8 cellular contexts compared by ENCODE assay signal in the genomic region with DNA sequence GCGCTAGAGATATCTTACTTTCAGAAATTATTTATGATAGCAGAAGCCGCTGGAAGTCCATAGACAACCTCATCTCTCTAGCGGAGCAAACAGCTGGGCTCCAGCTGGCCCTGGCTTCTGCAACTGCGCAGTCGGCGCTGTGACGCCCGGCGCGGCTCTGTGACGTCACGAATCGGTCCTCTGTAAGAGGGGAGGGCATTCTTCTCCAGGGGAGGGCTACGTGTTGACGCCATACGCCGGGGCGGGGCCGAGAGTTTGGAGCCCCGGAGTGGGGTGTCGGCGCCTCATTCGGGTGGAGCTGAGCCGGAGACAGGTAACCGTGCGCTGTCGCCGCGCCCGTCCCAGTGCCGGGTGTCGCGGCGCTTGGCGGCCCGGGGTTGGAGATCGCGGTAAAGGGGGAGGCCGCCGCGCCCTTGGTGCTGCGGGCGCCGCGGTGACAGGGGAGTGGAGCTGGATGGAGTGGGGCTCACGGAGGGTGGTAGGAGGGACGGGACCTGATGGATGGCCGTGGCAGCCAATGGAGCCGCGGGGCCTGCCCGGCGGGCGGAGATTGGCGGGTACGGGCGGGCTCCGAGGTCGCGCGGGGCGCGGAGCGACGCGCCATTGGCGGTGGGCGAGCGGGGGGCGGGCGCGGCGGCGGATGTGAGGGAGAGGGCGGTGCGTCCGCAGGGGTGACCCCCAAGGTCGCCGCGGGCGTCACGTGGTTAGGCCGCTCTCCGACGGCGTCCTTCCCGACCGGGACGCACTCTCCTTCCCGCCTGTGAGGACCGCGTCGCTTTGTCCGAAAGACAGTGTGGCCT. TPM values are rescaled to one million over a fixed set of nuclear protein-coding genes. Genes with fewer than 3 reads are reported as not detected.
DNase-seq lines count a peak whose midpoint lies in the region; ATAC-seq and TF ChIP-seq lines count a peak whose summit lies in the region.

A gene (plus strand): TSS at position 287 of the 800 bp plus-strand sequence. CDS start 17,717 bp downstream, outside the sequence.

- no peaks in the 10 kb centered on the region for H3K27me3 Mint-ChIP-seq in activated naive CD4-positive, alpha-beta T cell treated with anti-CD3 and anti-CD28 coated beads, Interleukin-2, amount 50 U/mL, for 24 hours

- no peak for TF ChIP-seq CTCF in GM06990 (IDR thresholded peaks at IDR 0.05; ENCODE audit: insufficient read depth, low read length, poor library complexity, severe bottlenecking)

- no peaks in the 10 kb centered on the region for H3K36me3 ChIP-seq in GM06990 (ENCODE audit: control insufficient read depth, insufficient read depth, low read length)

- no peaks in the 10 kb centered on the region for H3K27me3 ChIP-seq in GM06990 (replicated peaks; ENCODE audit: control insufficient read depth, insufficient read depth, low read length)

- peak within 1 kb of the TSS; percentile 94 for H3K27ac ChIP-seq in temporal lobe (ENCODE audit: low read depth, low read length)

- H3K4me1 Mint-ChIP-seq in activated naive CD4-positive, alpha-beta T cell treated with anti-CD3 and anti-CD28 coated beads, Interleukin-2, amount 50 U/mL, for 24 hours: peaks cover 36% of the 10 kb centered on the region

- peak within 1 kb of the TSS; percentile 99 for H3K27ac Mint-ChIP-seq in activated naive CD4-positive, alpha-beta T cell treated with anti-CD3 and anti-CD28 coated beads, Interleukin-2, amount 50 U/mL, for 24 hours

- ATAC-seq in HG02588 (IDR thresholded peaks at IDR 0.05; ENCODE audit: unreplicated experiment) (peak; percentile 91), SK-N-SH treated with all-trans-retinoic acid at 6 μM for 48 hours (peak; percentile 99)

- H3K4me3 Mint-ChIP-seq in activated naive CD4-positive, alpha-beta T cell treated with anti-CD3 and anti-CD28 coated beads, Interleukin-2, amount 50 U/mL, for 24 hours: peak within 1 kb of the TSS; percentile 98

- H3K36me3 Mint-ChIP-seq in activated naive CD4-positive, alpha-beta T cell treated with anti-CD3 and anti-CD28 coated beads, Interleukin-2, amount 50 U/mL, for 24 hours: peaks cover 3% of the 10 kb centered on the region

- DNase-seq in GM06990 (ENCODE audit: extremely low read depth, insufficient read length) (peak; percentile 99), NCI-H1092 (lab: John Stamatoyannopoulos, UW) (peak; percentile 99), globus pallidus (ENCODE audit: low spot score) (peak; percentile 98), occipital lobe (lab: John Stamatoyannopoulos, UW) (peak; percentile 98)

- H3K9me3 Mint-ChIP-seq in activated naive CD4-positive, alpha-beta T cell treated with anti-CD3 and anti-CD28 coated beads, Interleukin-2, amount 50 U/mL, for 24 hours: no peaks in the 10 kb centered on the region

- peak within 1 kb of the TSS; percentile 99 for H3K4me3 ChIP-seq in GM06990 (replicated peaks; ENCODE audit: low read depth, low read length)

TF ChIP-seq in SK-N-SH treated with all-trans-retinoic acid at 6 μM for 48 hours, 23 proteins besides CTCF, POLR2A, EP300 and RAD21 (continues in another document):
- TF ChIP-seq BACH2 (CRISPR knock-in tag; IDR thresholded peaks at IDR 0.05; ENCODE audit: borderline replicate concordance) (no peak), ZC3H10 (CRISPR knock-in tag; IDR thresholded peaks at IDR 0.05) (no peak), SNAI2 (CRISPR knock-in tag; IDR thresholded peaks at IDR 0.05) (no peak), ZFP3 (CRISPR knock-in tag; IDR thresholded peaks at IDR 0.05) (no peak), OSR1 (CRISPR knock-in tag; IDR thresholded peaks at IDR 0.05) (no peak), GLIS3 (CRISPR knock-in tag; IDR thresholded peaks at IDR 0.05) (no peak), ZNF565 (CRISPR knock-in tag; conservative IDR thresholded peaks at IDR 0.05; ENCODE audit: low read depth) (no peak), ZNF8 (CRISPR knock-in tag; IDR thresholded peaks at IDR 0.05) (no peak), ESRRG (CRISPR knock-in tag; IDR thresholded peaks at IDR 0.05) (no peak), PPARA (CRISPR knock-in tag; IDR thresholded peaks at IDR 0.05; ENCODE audit: borderline replicate concordance) (no peak), RARB (CRISPR knock-in tag; IDR thresholded peaks at IDR 0.05) (no peak), ZFP30 (CRISPR knock-in tag; IDR thresholded peaks at IDR 0.05) (no peak), ARNTL (CRISPR knock-in tag; IDR thresholded peaks at IDR 0.05; ENCODE audit: borderline replicate concordance, low read depth) (no peak), ZNF70 (CRISPR knock-in tag; IDR thresholded peaks at IDR 0.05) (no peak), ISL1 (CRISPR knock-in tag; IDR thresholded peaks at IDR 0.05) (no peak), TCF4 (CRISPR knock-in tag; IDR thresholded peaks at IDR 0.05; ENCODE audit: borderline replicate concordance) (peak; percentile 96)
- TF ChIP-seq, protein P1, sequence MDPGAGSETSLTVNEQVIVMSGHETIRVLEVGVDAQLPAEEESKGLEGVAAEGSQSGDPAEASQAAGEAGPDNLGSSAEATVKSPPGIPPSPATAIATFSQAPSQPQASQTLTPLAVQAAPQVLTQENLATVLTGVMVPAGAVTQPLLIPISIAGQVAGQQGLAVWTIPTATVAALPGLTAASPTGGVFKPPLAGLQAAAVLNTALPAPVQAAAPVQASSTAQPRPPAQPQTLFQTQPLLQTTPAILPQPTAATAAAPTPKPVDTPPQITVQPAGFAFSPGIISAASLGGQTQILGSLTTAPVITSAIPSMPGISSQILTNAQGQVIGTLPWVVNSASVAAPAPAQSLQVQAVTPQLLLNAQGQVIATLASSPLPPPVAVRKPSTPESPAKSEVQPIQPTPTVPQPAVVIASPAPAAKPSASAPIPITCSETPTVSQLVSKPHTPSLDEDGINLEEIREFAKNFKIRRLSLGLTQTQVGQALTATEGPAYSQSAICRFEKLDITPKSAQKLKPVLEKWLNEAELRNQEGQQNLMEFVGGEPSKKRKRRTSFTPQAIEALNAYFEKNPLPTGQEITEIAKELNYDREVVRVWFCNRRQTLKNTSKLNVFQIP (CRISPR knock-in tag; IDR thresholded peaks at IDR 0.05; ENCODE audit: borderline replicate concordance, low read depth): no peak
- TF ChIP-seq, protein P2, sequence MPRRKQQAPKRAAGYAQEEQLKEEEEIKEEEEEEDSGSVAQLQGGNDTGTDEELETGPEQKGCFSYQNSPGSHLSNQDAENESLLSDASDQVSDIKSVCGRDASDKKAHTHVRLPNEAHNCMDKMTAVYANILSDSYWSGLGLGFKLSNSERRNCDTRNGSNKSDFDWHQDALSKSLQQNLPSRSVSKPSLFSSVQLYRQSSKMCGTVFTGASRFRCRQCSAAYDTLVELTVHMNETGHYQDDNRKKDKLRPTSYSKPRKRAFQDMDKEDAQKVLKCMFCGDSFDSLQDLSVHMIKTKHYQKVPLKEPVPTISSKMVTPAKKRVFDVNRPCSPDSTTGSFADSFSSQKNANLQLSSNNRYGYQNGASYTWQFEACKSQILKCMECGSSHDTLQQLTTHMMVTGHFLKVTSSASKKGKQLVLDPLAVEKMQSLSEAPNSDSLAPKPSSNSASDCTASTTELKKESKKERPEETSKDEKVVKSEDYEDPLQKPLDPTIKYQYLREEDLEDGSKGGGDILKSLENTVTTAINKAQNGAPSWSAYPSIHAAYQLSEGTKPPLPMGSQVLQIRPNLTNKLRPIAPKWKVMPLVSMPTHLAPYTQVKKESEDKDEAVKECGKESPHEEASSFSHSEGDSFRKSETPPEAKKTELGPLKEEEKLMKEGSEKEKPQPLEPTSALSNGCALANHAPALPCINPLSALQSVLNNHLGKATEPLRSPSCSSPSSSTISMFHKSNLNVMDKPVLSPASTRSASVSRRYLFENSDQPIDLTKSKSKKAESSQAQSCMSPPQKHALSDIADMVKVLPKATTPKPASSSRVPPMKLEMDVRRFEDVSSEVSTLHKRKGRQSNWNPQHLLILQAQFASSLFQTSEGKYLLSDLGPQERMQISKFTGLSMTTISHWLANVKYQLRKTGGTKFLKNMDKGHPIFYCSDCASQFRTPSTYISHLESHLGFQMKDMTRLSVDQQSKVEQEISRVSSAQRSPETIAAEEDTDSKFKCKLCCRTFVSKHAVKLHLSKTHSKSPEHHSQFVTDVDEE (CRISPR knock-in tag; IDR thresholded peaks at IDR 0.05): 0 out of 2 replicates have a peak, but pooled peaks have one; percentile 74
- TF ChIP-seq, protein P3, sequence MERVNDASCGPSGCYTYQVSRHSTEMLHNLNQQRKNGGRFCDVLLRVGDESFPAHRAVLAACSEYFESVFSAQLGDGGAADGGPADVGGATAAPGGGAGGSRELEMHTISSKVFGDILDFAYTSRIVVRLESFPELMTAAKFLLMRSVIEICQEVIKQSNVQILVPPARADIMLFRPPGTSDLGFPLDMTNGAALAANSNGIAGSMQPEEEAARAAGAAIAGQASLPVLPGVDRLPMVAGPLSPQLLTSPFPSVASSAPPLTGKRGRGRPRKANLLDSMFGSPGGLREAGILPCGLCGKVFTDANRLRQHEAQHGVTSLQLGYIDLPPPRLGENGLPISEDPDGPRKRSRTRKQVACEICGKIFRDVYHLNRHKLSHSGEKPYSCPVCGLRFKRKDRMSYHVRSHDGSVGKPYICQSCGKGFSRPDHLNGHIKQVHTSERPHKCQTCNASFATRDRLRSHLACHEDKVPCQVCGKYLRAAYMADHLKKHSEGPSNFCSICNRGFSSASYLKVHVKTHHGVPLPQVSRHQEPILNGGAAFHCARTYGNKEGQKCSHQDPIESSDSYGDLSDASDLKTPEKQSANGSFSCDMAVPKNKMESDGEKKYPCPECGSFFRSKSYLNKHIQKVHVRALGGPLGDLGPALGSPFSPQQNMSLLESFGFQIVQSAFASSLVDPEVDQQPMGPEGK (CRISPR knock-in tag; IDR thresholded peaks at IDR 0.05; ENCODE audit: borderline replicate concordance): peak; percentile 100
- TF ChIP-seq, protein P4, sequence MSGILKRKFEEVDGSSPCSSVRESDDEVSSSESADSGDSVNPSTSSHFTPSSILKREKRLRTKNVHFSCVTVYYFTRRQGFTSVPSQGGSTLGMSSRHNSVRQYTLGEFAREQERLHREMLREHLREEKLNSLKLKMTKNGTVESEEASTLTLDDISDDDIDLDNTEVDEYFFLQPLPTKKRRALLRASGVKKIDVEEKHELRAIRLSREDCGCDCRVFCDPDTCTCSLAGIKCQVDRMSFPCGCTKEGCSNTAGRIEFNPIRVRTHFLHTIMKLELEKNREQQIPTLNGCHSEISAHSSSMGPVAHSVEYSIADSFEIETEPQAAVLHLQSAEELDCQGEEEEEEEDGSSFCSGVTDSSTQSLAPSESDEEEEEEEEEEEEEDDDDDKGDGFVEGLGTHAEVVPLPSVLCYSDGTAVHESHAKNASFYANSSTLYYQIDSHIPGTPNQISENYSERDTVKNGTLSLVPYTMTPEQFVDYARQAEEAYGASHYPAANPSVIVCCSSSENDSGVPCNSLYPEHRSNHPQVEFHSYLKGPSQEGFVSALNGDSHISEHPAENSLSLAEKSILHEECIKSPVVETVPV (CRISPR knock-in tag; IDR thresholded peaks at IDR 0.05): no peak

RNA-seq across cellular contexts. Expression of the gene that starts here (rescaled TPM):
- total RNA-seq in occipital lobe (40.9 TPM), temporal lobe (32.2 TPM)

Comparison
In these comparisons a context has a peak if more than half of its experiments do, and no peak if none do; other contexts are left out.
1. Peak in every context shown above with its lines: DNase-seq, ATAC-seq, H3K4me3 ChIP-seq and H3K27ac ChIP-seq.